Comparison of ENCODE assay signal across 8 cellular contexts in the genomic region with DNA sequence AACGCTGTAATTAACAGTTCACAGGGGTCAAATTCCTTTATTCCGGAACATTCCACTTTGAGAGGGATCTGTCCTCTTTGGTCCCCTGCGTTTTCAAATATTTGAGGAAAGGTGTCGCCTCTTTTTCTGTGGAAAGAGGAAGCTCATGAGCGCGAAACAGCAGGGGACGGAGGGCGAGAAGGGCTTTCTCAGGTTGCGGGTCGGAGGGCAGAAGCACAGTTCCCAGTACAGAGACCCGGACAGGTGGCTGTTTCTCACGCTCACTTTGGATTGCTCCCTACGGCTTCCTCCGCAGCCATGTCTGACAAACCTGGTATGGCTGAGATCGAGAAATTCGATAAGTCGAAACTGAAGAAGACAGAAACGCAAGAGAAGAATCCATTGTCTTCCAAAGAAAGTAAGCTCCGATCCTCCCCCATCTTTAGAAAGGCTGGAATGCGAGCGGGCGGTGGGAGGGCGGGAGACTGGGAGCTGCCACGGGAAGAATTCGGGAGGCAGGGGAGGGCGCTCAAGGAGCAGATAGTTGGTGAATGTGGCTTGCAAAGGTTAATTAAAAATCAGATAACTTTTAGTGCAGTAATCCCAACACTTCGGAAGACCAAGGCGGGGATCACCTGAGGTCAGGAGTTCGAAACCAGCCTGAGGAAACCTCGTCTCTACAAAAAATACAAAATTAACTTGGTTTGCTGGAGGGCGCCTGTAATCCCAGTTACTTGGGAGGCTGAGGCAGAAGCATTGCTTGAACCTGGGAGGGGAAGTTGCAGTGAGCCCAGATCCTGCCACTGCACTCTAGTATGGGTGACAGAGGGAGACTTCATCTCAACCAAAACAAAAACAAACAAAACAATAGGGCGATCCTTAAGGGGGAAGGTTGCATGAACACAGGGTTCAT. TPM values are rescaled to one million over a fixed set of nuclear protein-coding genes. Genes with fewer than 3 reads are reported as not detected.
DNase-seq lines count a peak whose midpoint lies in the region; ATAC-seq, FAIRE-seq and TF ChIP-seq lines count a peak whose summit lies in the region.

No MANE protein-coding gene starts in this region.

- DNase-seq in AG04450 (ENCODE audit: low read depth, low spot score) (no peak), kidney (no peak), NCI-H226 (no peak), WERI-Rb-1 (no peak)
- peak; percentile 31 for DNase-seq in activated naive CD4-positive, alpha-beta T cell treated with anti-CD3 and anti-CD28 coated beads, Interleukin-2, amount 10 ng/mL, durations not matched to agents 7 days and 5 days

- H3K36me3 Mint-ChIP-seq in activated naive CD4-positive, alpha-beta T cell treated with anti-CD3 and anti-CD28 coated beads, Interleukin-2, amount 10 ng/mL, durations not matched to agents 7 days and 5 days: no peaks in the 10 kb centered on the region

- peaks cover 5% of the 10 kb centered on the region for H3K27me3 Mint-ChIP-seq in activated naive CD4-positive, alpha-beta T cell treated with anti-CD3 and anti-CD28 coated beads, Interleukin-2, amount 10 ng/mL, durations not matched to agents 7 days and 5 days

- peak overlapping the region; percentile 98 for H3K27ac Mint-ChIP-seq in activated naive CD4-positive, alpha-beta T cell treated with anti-CD3 and anti-CD28 coated beads, Interleukin-2, amount 10 ng/mL, durations not matched to agents 7 days and 5 days

- H3K27ac ChIP-seq in AG04450 (ENCODE audit: low read depth, low read length) (peak overlapping the region; percentile 57), kidney (ENCODE audit: low read depth in 2 of 2, low read length in 2 of 2) (peak overlapping the region; percentile 83 to 90), WERI-Rb-1 (no peak overlapping the region)

- peak; percentile 28 for ATAC-seq in HG02642 (IDR thresholded peaks at IDR 0.05; ENCODE audit: poor library complexity, unreplicated experiment)
- ATAC-seq in GM18870 (IDR thresholded peaks at IDR 0.05; ENCODE audit: unreplicated experiment): no peak
- ATAC-seq in GM21381 (IDR thresholded peaks at IDR 0.05; ENCODE audit: unreplicated experiment): no peak

- H3K9me3 ChIP-seq in AG04450 (ENCODE audit: control insufficient read depth, insufficient read depth, low read length): no peaks in the 10 kb centered on the region
- H3K9me3 ChIP-seq in kidney (ENCODE audit: control insufficient read depth in 1 of 2, low read length in 2 of 2): no peaks in the 10 kb centered on the region
- H3K9me3 ChIP-seq in WERI-Rb-1 (ENCODE audit: severe bottlenecking): no peaks in the 10 kb centered on the region

- peaks cover 20% of the 10 kb centered on the region for H3K4me1 Mint-ChIP-seq in activated naive CD4-positive, alpha-beta T cell treated with anti-CD3 and anti-CD28 coated beads, Interleukin-2, amount 10 ng/mL, durations not matched to agents 7 days and 5 days

- no peaks in the 10 kb centered on the region for H3K4me1 ChIP-seq in kidney (ENCODE audit: control insufficient read depth in 1 of 2, insufficient read depth in 1 of 2, low read depth in 1 of 2, low read length in 2 of 2)

- peak overlapping the region; percentile 60 for H3K4me3 ChIP-seq in AG04450 (ENCODE audit: low read depth, low read length)
- H3K4me3 ChIP-seq in kidney (ENCODE audit: low read length in 2 of 2): peak overlapping the region; percentile 73 to 78
- no peak overlapping the region for H3K4me3 ChIP-seq in WERI-Rb-1 (ENCODE audit: low read depth, low read length)

- H3K9me3 Mint-ChIP-seq in activated naive CD4-positive, alpha-beta T cell treated with anti-CD3 and anti-CD28 coated beads, Interleukin-2, amount 10 ng/mL, durations not matched to agents 7 days and 5 days: no peaks in the 10 kb centered on the region

- H3K9ac ChIP-seq in kidney (ENCODE audit: low read length in 2 of 2): peak overlapping the region; percentile 60 to 78

- POLR2A ChIA-PET in AG04450 (lab: Yijun Ruan, JAX): interaction anchor here (0.5 kb wide), 1 partner anchor 476 kb away, joined by 6 read pairs; no protein-coding TSS in a partner anchor

- H3K4me3 Mint-ChIP-seq in activated naive CD4-positive, alpha-beta T cell treated with anti-CD3 and anti-CD28 coated beads, Interleukin-2, amount 10 ng/mL, durations not matched to agents 7 days and 5 days: peak overlapping the region; percentile 81

- H3K27me3 ChIP-seq in AG04450 (ENCODE audit: control insufficient read depth, insufficient read depth, low read length) (no peaks in the 10 kb centered on the region), WERI-Rb-1 (ENCODE audit: insufficient read depth, low read depth, severe bottlenecking) (no peaks in the 10 kb centered on the region)

- no peak for FAIRE-seq in kidney (lab: Jason Lieb, UNC)

- H3K36me3 ChIP-seq in kidney (ENCODE audit: control insufficient read depth in 1 of 2, insufficient read depth in 2 of 2, low read length in 2 of 2) (no peaks in the 10 kb centered on the region), WERI-Rb-1 (no peaks in the 10 kb centered on the region)

- intact Hi-C loops in kidney (cut with DNase I): no loop called here

- CTCF ChIA-PET in AG04450 (lab: Charles Lee): no interaction called here
- CTCF ChIA-PET in activated naive CD4-positive, alpha-beta T cell treated with anti-CD3 and anti-CD28 coated beads, Interleukin-2, amount 10 ng/mL, durations not matched to agents 7 days and 5 days (lab: Charles Lee): interaction anchor here (2.8 kb wide), 1 partner anchor 46 kb away, joined by 6 read pairs; no protein-coding TSS in a partner anchor

- TF ChIP-seq CTCF in AG04450 (IDR thresholded peaks at IDR 0.05; ENCODE audit: low read depth, low read length): no peak
- no peak for TF ChIP-seq CTCF in kidney (IDR thresholded peaks at IDR 0.05; ENCODE audit: borderline replicate concordance, extremely low read depth, insufficient read depth)
- TF ChIP-seq CTCF in WERI-Rb-1 (IDR thresholded peaks at IDR 0.05; ENCODE audit: low read depth, low read length): no peak

RNA-seq across cellular contexts. Expression of gene TMSB4Y, which starts 0.6 kb away (rescaled TPM):
- polyA plus RNA-seq in AG04450 (2011; rRNA removed) (0.14 and 0.19 TPM in 2 replicates), kidney (ENCODE audit: insufficient read depth, low read depth, low replicate concordance) (2.6 TPM)
- 0.23 TPM in 1 of 2 replicates, not detected in the other for polyA minus RNA-seq in AG04450 (2011; rRNA and poly(A)+ RNA removed)
- not detected for total RNA-seq in kidney
